ENCODE assay signal across 10 cellular contexts in the genomic region with DNA sequence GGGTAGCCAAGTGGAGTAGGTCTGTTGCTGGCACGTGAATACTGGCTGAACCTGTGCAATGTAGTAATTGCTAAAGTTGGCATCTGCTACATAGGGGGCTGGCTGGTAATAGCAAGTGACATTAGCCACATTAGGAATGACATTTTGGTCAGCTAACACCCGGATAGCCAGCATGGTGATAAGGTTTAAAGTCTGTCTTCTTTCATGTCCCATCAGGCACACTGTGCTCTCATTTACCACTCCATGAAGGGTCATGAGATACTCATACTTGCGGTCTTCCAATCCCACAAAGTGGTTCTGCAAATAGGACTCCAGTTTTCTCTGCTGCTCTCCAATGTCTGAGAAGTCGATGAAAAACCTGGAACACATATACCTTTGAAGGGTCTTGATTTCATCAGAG. TPM values are rescaled to one million over a fixed set of nuclear protein-coding genes. Genes with fewer than 3 reads are reported as not detected.
DNase-seq lines count a peak whose midpoint lies in the region; ATAC-seq, FAIRE-seq and TF ChIP-seq lines count a peak whose summit lies in the region.
"Had no signal": no experiment of that assay in that cellular context is flagged by ENCODE, and none has a peak within 500 bp of the region (broad histone marks: within the 10 kb centered on the region; RNA-seq: fewer than 3 reads in every experiment).

No MANE protein-coding gene starts in this region.

- ATAC-seq in activated B cell treated with CpG ODN at 0.5 μM for 24 hours (ENCODE audit: low read depth) = no peak
- ATAC-seq in stimulated activated naive B cell treated with anti-CD40 and anti-IgM and Interleukin-4, amounts not matched to agents 10 μg/mL and 1 μg/mL and 100 μg/mL, for 72 hours (replicated peaks) = no peak
- ATAC-seq in GM21576 (IDR thresholded peaks at IDR 0.05; ENCODE audit: unreplicated experiment) = no peak
- ATAC-seq in HG03354 (IDR thresholded peaks at IDR 0.05; ENCODE audit: poor library complexity, severe bottlenecking, unreplicated experiment) = no peak

- H3K27ac ChIP-seq in kidney (ENCODE audit: low read depth in 2 of 2, low read length in 2 of 2) = no peak overlapping the region

- peak overlapping the region; percentile 97 for H3K27ac Mint-ChIP-seq in HFFc6
- no peak overlapping the region for H3K27ac Mint-ChIP-seq in activated B cell treated with CpG ODN at 0.5 μM for 24 hours
- no peak overlapping the region for H3K27ac Mint-ChIP-seq in stimulated activated naive B cell treated with anti-CD40 and anti-IgM and Interleukin-4, amounts not matched to agents 10 μg/mL and 1 μg/mL and 100 μg/mL, for 72 hours

- H3K36me3 ChIP-seq in kidney (ENCODE audit: control insufficient read depth in 1 of 2, insufficient read depth in 2 of 2, low read length in 2 of 2) = no peaks in the 10 kb centered on the region

- intact Hi-C loops in activated B cell treated with CpG ODN at 0.5 μM for 24 hours (cut with micrococcal nuclease) (loop anchor here (5.0 to 10.0 kb wide), 6 partner anchors 147 to 1882 kb away; a partner anchor contains a TSS), kidney (cut with DNase I) (no loop called here)

- H3K27me3 Mint-ChIP-seq in HFFc6 (ENCODE audit: insufficient read depth) = no peaks in the 10 kb centered on the region; the same call in 1 of the 2 replicates
- peaks cover 2% of the 10 kb centered on the region for H3K27me3 Mint-ChIP-seq in activated B cell treated with CpG ODN at 0.5 μM for 24 hours
- H3K27me3 Mint-ChIP-seq in stimulated activated naive B cell treated with anti-CD40 and anti-IgM and Interleukin-4, amounts not matched to agents 10 μg/mL and 1 μg/mL and 100 μg/mL, for 72 hours = peaks cover 0 to 3% of the 10 kb centered on the region in 2 donors

- CTCF ChIA-PET in activated B cell treated with CpG ODN at 0.5 μM for 24 hours (lab: Charles Lee) = no interaction called here

- H3K4me3 ChIP-seq in kidney (ENCODE audit: low read length in 2 of 2) = peak overlapping the region; percentile 77 to 97

- H3K9ac ChIP-seq in kidney (ENCODE audit: low read length in 2 of 2) = no peak overlapping the region

- DNase-seq in HFFc6 (peak; percentile 16), activated B cell treated with CpG ODN at 0.5 μM for 24 hours (no peak), kidney (no peak), putamen (ENCODE audit: low spot score) (no peak), activated gamma-delta T cell treated with Interleukin-2 at 50 U/mL for 16 hours (no peak)
- no peak for DNase-seq in stimulated activated naive B cell treated with anti-CD40 and anti-IgM and Interleukin-4, amounts not matched to agents 10 μg/mL and 1 μg/mL and 100 μg/mL, for 72 hours
- DNase-seq: activated CD4-positive, CD25-positive, alpha-beta regulatory T cell treated with anti-CD3 and anti-CD28 coated beads, Interleukin-2, amount 50 U/mL, for 72 hours; NCI-H1694 had no signal

- H3K9me3 ChIP-seq in kidney (ENCODE audit: control insufficient read depth in 1 of 2, low read length in 2 of 2) = no peaks in the 10 kb centered on the region

- H3K4me1 ChIP-seq in kidney (ENCODE audit: control insufficient read depth in 1 of 2, insufficient read depth in 1 of 2, low read depth in 1 of 2, low read length in 2 of 2) = peaks cover 4 to 5% of the 10 kb centered on the region in 2 donors

- H3K9me3 Mint-ChIP-seq in HFFc6 (no peaks in the 10 kb centered on the region), activated B cell treated with CpG ODN at 0.5 μM for 24 hours (no peaks in the 10 kb centered on the region)
- no peaks in the 10 kb centered on the region for H3K9me3 Mint-ChIP-seq in stimulated activated naive B cell treated with anti-CD40 and anti-IgM and Interleukin-4, amounts not matched to agents 10 μg/mL and 1 μg/mL and 100 μg/mL, for 72 hours

- POLR2A ChIA-PET in activated B cell treated with CpG ODN at 0.5 μM for 24 hours (lab: Charles Lee) = no interaction called here

- H3K4me1 Mint-ChIP-seq in HFFc6 (ENCODE audit: low read depth) (peaks cover 61% of the 10 kb centered on the region), activated B cell treated with CpG ODN at 0.5 μM for 24 hours (peaks cover 54% of the 10 kb centered on the region)
- peaks cover 32 to 63% of the 10 kb centered on the region in 2 donors for H3K4me1 Mint-ChIP-seq in stimulated activated naive B cell treated with anti-CD40 and anti-IgM and Interleukin-4, amounts not matched to agents 10 μg/mL and 1 μg/mL and 100 μg/mL, for 72 hours

- peaks cover 63% of the 10 kb centered on the region for H3K36me3 Mint-ChIP-seq in HFFc6 (ENCODE audit: low read depth)
- peaks cover 28% of the 10 kb centered on the region for H3K36me3 Mint-ChIP-seq in activated B cell treated with CpG ODN at 0.5 μM for 24 hours (ENCODE audit: low read depth)
- H3K36me3 Mint-ChIP-seq in stimulated activated naive B cell treated with anti-CD40 and anti-IgM and Interleukin-4, amounts not matched to agents 10 μg/mL and 1 μg/mL and 100 μg/mL, for 72 hours = peaks cover 1 to 15% of the 10 kb centered on the region in 2 donors

- TF ChIP-seq CTCF in HFFc6 (IDR thresholded peaks at IDR 0.05) (no peak), activated B cell treated with CpG ODN at 0.5 μM for 24 hours (IDR thresholded peaks at IDR 0.05) (no peak), kidney (IDR thresholded peaks at IDR 0.05; ENCODE audit: borderline replicate concordance, extremely low read depth, insufficient read depth) (no peak)

- no peak for FAIRE-seq in kidney (lab: Jason Lieb, UNC)

- H3K4me3 Mint-ChIP-seq in HFFc6 = peak overlapping the region; percentile 94
- H3K4me3 Mint-ChIP-seq in activated B cell treated with CpG ODN at 0.5 μM for 24 hours = peak overlapping the region; percentile 96
- peak overlapping the region; percentile 96 to 97 for H3K4me3 Mint-ChIP-seq in stimulated activated naive B cell treated with anti-CD40 and anti-IgM and Interleukin-4, amounts not matched to agents 10 μg/mL and 1 μg/mL and 100 μg/mL, for 72 hours

RNA-seq across cellular contexts. Expression of a gene that starts 2.8 kb away (rescaled TPM):
- 10 to 100 TPM; 52.7 to 67.2 (median 62.0) TPM for total RNA-seq in HFFc6 (2021; fragmentation: NEBNext Ultra II Directional; extraction: Animal tissue kit (Norgen Biotek cat#: 25700))
- 7.5 and 9.4 TPM in 2 replicates for total RNA-seq in activated B cell treated with CpG ODN at 0.5 μM for 24 hours
- total RNA-seq in kidney = 13.4 TPM
- polyA plus RNA-seq in kidney (ENCODE audit: insufficient read depth, low read depth, low replicate concordance) = 3.2 TPM
